ENCODE assay signal across 13 cellular contexts in the genomic region with DNA sequence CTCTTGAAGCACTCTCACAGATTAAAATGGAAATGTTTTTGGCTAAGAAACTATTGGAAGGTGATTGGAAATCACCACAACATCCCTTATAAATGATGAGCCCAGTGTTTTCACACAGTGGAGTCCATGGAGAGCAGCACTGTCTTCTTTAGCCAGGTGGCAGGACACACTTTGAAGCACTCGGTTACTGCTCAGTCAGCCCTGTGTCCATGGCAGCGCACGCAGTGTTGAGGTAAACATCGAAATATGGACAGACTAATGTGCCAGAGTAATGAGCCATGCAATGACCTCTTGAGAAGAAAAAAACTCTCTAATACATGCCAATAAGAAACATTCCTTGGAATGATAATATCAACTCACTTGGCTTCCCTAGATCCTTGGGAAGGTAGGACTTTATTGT.
DNase-seq lines count a peak whose midpoint lies in the region; ATAC-seq, FAIRE-seq and TF ChIP-seq lines count a peak whose summit lies in the region.
"Had no signal": no experiment of that assay in that cellular context is flagged by ENCODE, and none has a peak within 500 bp of the region (broad histone marks: within the 10 kb centered on the region; RNA-seq: fewer than 3 reads in every experiment).

No MANE protein-coding gene starts in this region.

- H3K36me3 ChIP-seq in CD8-positive, alpha-beta T cell (ENCODE audit: insufficient read depth, low read length), result peaks cover 61% of the 10 kb centered on the region
- H3K36me3 ChIP-seq in gastroesophageal sphincter (peaks cover 0 to 96% of the 10 kb centered on the region in 2 donors), neutrophil (peaks cover 93% of the 10 kb centered on the region), BE2C (no peaks in the 10 kb centered on the region)

- H3K4me3 ChIP-seq in CD8-positive, alpha-beta T cell (ENCODE audit: low read depth, low read length), result no peak overlapping the region
- H3K4me3 ChIP-seq in gastroesophageal sphincter, result no peak overlapping the region
- H3K4me3 ChIP-seq in neutrophil (ENCODE audit: low read depth in 1 of 2, low read length in 1 of 2), result no peak overlapping the region
- H3K4me3 ChIP-seq in BE2C (ENCODE audit: low read depth, low read length), result no peak overlapping the region
- H3K4me3 ChIP-seq: stomach had no signal

- CTCF ChIA-PET in CD8-positive, alpha-beta T cell (lab: Charles Lee), result no interaction called here

- no peak for TF ChIP-seq CTCF in CD8-positive, alpha-beta T cell (IDR thresholded peaks at IDR 0.05)
- TF ChIP-seq CTCF in gastroesophageal sphincter (IDR thresholded peaks at IDR 0.05), result peak in 1 of 4 experiments; percentile 41
- TF ChIP-seq CTCF in neutrophil (IDR thresholded peaks at IDR 0.05), result no peak
- TF ChIP-seq CTCF in BE2C (IDR thresholded peaks at IDR 0.05; ENCODE audit: low read depth, low read length), result no peak
- no peak for TF ChIP-seq CTCF in D721Med (IDR thresholded peaks at IDR 0.05; ENCODE audit: insufficient read depth, missing control alignments)

- WGBS in gastroesophageal sphincter (ENCODE audit: low coverage in 1 of 2), 2 donors, result 54 to 55% methylated on average over 4 of the region's 4 CpGs

- DNase-seq in CD8-positive, alpha-beta T cell, result no peak
- DNase-seq in T-helper 17 cell (no peak), SIG-M5 (lab: John Stamatoyannopoulos, UW) (no peak), BE2C (no peak), GDM1 (lab: John Stamatoyannopoulos, UW) (no peak), D721Med (ENCODE audit: insufficient read length, low spot score) (no peak)
- DNase-seq: DMS53; NCI-H1092 treated with DMSO at 0.1 percent for 48 hours; NK-92 treated with Interleukin-12 subunit alpha and Interleukin-12 subunit beta, amount 100 ng/mL, for 24 hours; stomach had no signal

- H3K27me3 Mint-ChIP-seq in CD8-positive, alpha-beta T cell (ENCODE audit: low read depth), result no peaks in the 10 kb centered on the region
- H3K27me3 Mint-ChIP-seq in T-helper 17 cell, result no peaks in the 10 kb centered on the region

- peak overlapping the region; percentile 7 for H3K27ac ChIP-seq in CD8-positive, alpha-beta T cell (ENCODE audit: low read depth, low read length)
- peak overlapping the region; percentile 52 to 69 (median 62) for H3K27ac ChIP-seq in gastroesophageal sphincter
- peak overlapping the region; percentile 79 for H3K27ac ChIP-seq in neutrophil

- intact Hi-C loops in CD8-positive, alpha-beta T cell (cut with DNase I, micrococcal nuclease), result loop anchor here in 1 of 2 experiments (1.0 to 2.0 kb wide), 2 partner anchors 13 to 18 kb away; no protein-coding TSS in a partner anchor

- ATAC-seq in CD8-positive, alpha-beta T cell, result no peak
- ATAC-seq in T-helper 17 cell, result no peak
- ATAC-seq in gastroesophageal sphincter, result peak; percentile 81

- H3K9me3 Mint-ChIP-seq in CD8-positive, alpha-beta T cell, result no peaks in the 10 kb centered on the region

- no peak for FAIRE-seq in D721Med (lab: Jason Lieb, UNC)
- FAIRE-seq: colon had no signal

- H3K4me1 Mint-ChIP-seq in CD8-positive, alpha-beta T cell (ENCODE audit: low read depth), result peaks cover 98% of the 10 kb centered on the region
- peaks cover 71% of the 10 kb centered on the region for H3K4me1 Mint-ChIP-seq in T-helper 17 cell

- H3K4me1 ChIP-seq in CD8-positive, alpha-beta T cell (ENCODE audit: insufficient read depth, low read length), result peaks cover 93% of the 10 kb centered on the region
- H3K4me1 ChIP-seq in gastroesophageal sphincter, result peaks cover 21 to 67% (median 27%) of the 10 kb centered on the region in 3 donors
- peaks cover 15 to 20% of the 10 kb centered on the region in 2 experiments for H3K4me1 ChIP-seq in neutrophil (ENCODE audit: control insufficient read depth in 1 of 2, insufficient read depth in 1 of 2, low read depth in 1 of 2, low read length in 1 of 2)
- no peaks in the 10 kb centered on the region for H3K4me1 ChIP-seq in BE2C

- H3K27ac Mint-ChIP-seq in CD8-positive, alpha-beta T cell, result peak overlapping the region; percentile 72
- peak overlapping the region; percentile 83 for H3K27ac Mint-ChIP-seq in T-helper 17 cell

- H3K9me3 ChIP-seq in CD8-positive, alpha-beta T cell (ENCODE audit: low read length), result no peaks in the 10 kb centered on the region
- H3K9me3 ChIP-seq in T-helper 17 cell (ENCODE audit: control insufficient read depth, low read length, poor library complexity, severe bottlenecking) (no peaks in the 10 kb centered on the region), gastroesophageal sphincter (no peaks in the 10 kb centered on the region), neutrophil (no peaks in the 10 kb centered on the region), BE2C (no peaks in the 10 kb centered on the region)
- H3K9me3 ChIP-seq: stomach had no signal

- TF ChIP-seq POLR2A in gastroesophageal sphincter (IDR thresholded peaks at IDR 0.05), result no peak

- POLR2A ChIA-PET in CD8-positive, alpha-beta T cell (lab: Charles Lee), result interaction anchor here (1.0 to 2.0 kb wide), 3 partner anchors 8 to 65 kb away, joined by 3 to 8 read pairs (median 5); no protein-coding TSS in a partner anchor

- peaks cover 99% of the 10 kb centered on the region for H3K36me3 Mint-ChIP-seq in CD8-positive, alpha-beta T cell
- peaks cover 23% of the 10 kb centered on the region for H3K36me3 Mint-ChIP-seq in T-helper 17 cell (ENCODE audit: low read depth)

- peak overlapping the region; percentile 15 for H3K4me3 Mint-ChIP-seq in CD8-positive, alpha-beta T cell
- H3K4me3 Mint-ChIP-seq in T-helper 17 cell, result peak overlapping the region; percentile 81

- H3K27me3 ChIP-seq in CD8-positive, alpha-beta T cell (ENCODE audit: insufficient read depth, low read length), result no peaks in the 10 kb centered on the region
- H3K27me3 ChIP-seq in gastroesophageal sphincter (no peaks in the 10 kb centered on the region), neutrophil (no peaks in the 10 kb centered on the region), BE2C (no peaks in the 10 kb centered on the region)
- H3K27me3 ChIP-seq: stomach had no signal

- TF ChIP-seq EP300 in gastroesophageal sphincter (IDR thresholded peaks at IDR 0.05), result no peak

Comparison
In these comparisons a context has a peak if more than half of its experiments do, and no peak if none do; other contexts are left out.
1. H3K27ac ChIP-seq: peak in every context shown above with its lines; median percentile 79 in neutrophil; 62 in gastroesophageal sphincter; 7 in CD8-positive, alpha-beta T cell.